ENCODE assay signal across 15 cellular contexts in genomic region chr1:113768916-113769598, GRCh38. TPM values are rescaled to one million over a fixed set of nuclear protein-coding genes. Genes with fewer than 3 reads are reported as not detected.
DNase-seq lines count a peak whose midpoint lies in the region; ATAC-seq and TF ChIP-seq lines count a peak whose summit lies in the region.
"Had no signal": no experiment of that assay in that cellular context is flagged by ENCODE, and none has a peak within 500 bp of the region (broad histone marks: within the 10 kb centered on the region; RNA-seq: fewer than 3 reads in every experiment).

No MANE protein-coding gene starts in this region.

- no peaks in the 10 kb centered on the region for H3K9me3 Mint-ChIP-seq in stimulated activated naive CD8-positive, alpha-beta T cell treated with anti-CD3 and anti-CD28 coated beads, Interleukin-15, Interleukin-2, amounts not matched to agents 100 ng/mL and 50 ng/mL, for 24 hours
- H3K9me3 Mint-ChIP-seq in endothelial cell (ENCODE audit: unreplicated experiment): no peaks in the 10 kb centered on the region
- H3K9me3 Mint-ChIP-seq: mesothelial cell of epicardium; T-helper 2 cell treated with Interferon-gamma antibody and Interleukin-4, amounts not matched to agents 5 μg/mL and 100 μg/mL, for 36 hours had no signal

- peaks cover 18 to 47% (median 33%) of the 10 kb centered on the region in 4 donors for H3K36me3 ChIP-seq in esophagus muscularis mucosa
- H3K36me3 ChIP-seq: uterus had no signal

- peaks cover 52% of the 10 kb centered on the region for H3K36me3 Mint-ChIP-seq in stimulated activated naive CD8-positive, alpha-beta T cell treated with anti-CD3 and anti-CD28 coated beads, Interleukin-15, Interleukin-2, amounts not matched to agents 100 ng/mL and 50 ng/mL, for 24 hours (ENCODE audit: low read depth)
- peaks cover 10% of the 10 kb centered on the region for H3K36me3 Mint-ChIP-seq in endothelial cell (ENCODE audit: low read depth, unreplicated experiment)

- intact Hi-C loops in esophagus muscularis mucosa (cut with DNase I): loop anchor here (5.0 kb wide), 1 partner anchor 33 kb away; no protein-coding TSS in a partner anchor

- TF ChIP-seq CTCF in endothelial cell (IDR thresholded peaks at IDR 0.05; ENCODE audit: unreplicated experiment) (no peak), esophagus muscularis mucosa (IDR thresholded peaks at IDR 0.05) (no peak)

- no peak for ATAC-seq in stimulated activated naive CD8-positive, alpha-beta T cell treated with anti-CD3 and anti-CD28 coated beads, Interleukin-15, Interleukin-2, amounts not matched to agents 100 U/mL and 50 U/mL, for 24 hours
- ATAC-seq: HCT116, Panc1 had no signal

- H3K4me1 ChIP-seq in esophagus muscularis mucosa: peaks cover 0 to 14% (median 7%) of the 10 kb centered on the region in 4 donors
- H3K4me1 ChIP-seq: uterus had no signal

- TF ChIP-seq POLR2A in esophagus muscularis mucosa (IDR thresholded peaks at IDR 0.05; ENCODE audit: low read depth): no peak

- peaks cover 37% of the 10 kb centered on the region for H3K4me1 Mint-ChIP-seq in stimulated activated naive CD8-positive, alpha-beta T cell treated with anti-CD3 and anti-CD28 coated beads, Interleukin-15, Interleukin-2, amounts not matched to agents 100 ng/mL and 50 ng/mL, for 24 hours (ENCODE audit: low read depth)
- H3K4me1 Mint-ChIP-seq in endothelial cell (ENCODE audit: unreplicated experiment): peaks cover 3% of the 10 kb centered on the region
- H3K4me1 Mint-ChIP-seq: mesothelial cell of epicardium had no signal

- no peaks in the 10 kb centered on the region for H3K27me3 Mint-ChIP-seq in stimulated activated naive CD8-positive, alpha-beta T cell treated with anti-CD3 and anti-CD28 coated beads, Interleukin-15, Interleukin-2, amounts not matched to agents 100 ng/mL and 50 ng/mL, for 24 hours
- H3K27me3 Mint-ChIP-seq in endothelial cell (ENCODE audit: unreplicated experiment): no peaks in the 10 kb centered on the region

- H3K27ac ChIP-seq in esophagus muscularis mucosa (replicated peaks in 1 of 4): no peak overlapping the region
- H3K27ac ChIP-seq: uterus had no signal

- H3K27ac Mint-ChIP-seq in stimulated activated naive CD8-positive, alpha-beta T cell treated with anti-CD3 and anti-CD28 coated beads, Interleukin-15, Interleukin-2, amounts not matched to agents 100 ng/mL and 50 ng/mL, for 24 hours: peak overlapping the region; percentile 53
- H3K27ac Mint-ChIP-seq in endothelial cell (ENCODE audit: unreplicated experiment): no peak overlapping the region
- H3K27ac Mint-ChIP-seq: mesothelial cell of epicardium; T-helper 2 cell treated with Interferon-gamma antibody and Interleukin-4, amounts not matched to agents 5 μg/mL and 100 μg/mL, for 36 hours had no signal

- no peak for DNase-seq in stimulated activated naive CD8-positive, alpha-beta T cell treated with anti-CD3 and anti-CD28 coated beads, Interleukin-15, Interleukin-2, amounts not matched to agents 100 U/mL and 50 U/mL, for 24 hours
- DNase-seq in OCI-M1 (lab: John Stamatoyannopoulos, UW) (peak; percentile 51), endothelial cell (ENCODE audit: low spot score) (no peak), COLO829 (ENCODE audit: low spot score) (no peak), esophagus muscularis mucosa (ENCODE audit: extremely low spot score) (no peak), foreskin melanocyte (no peak), T-helper 9 cell (no peak)
- DNase-seq: BE2C; stimulated activated CD4-positive, alpha-beta T cell treated with anti-CD3 and anti-CD28 coated beads, Interleukin-1b, Interleukin-23, amount 100 ng/mL, for 48 hours; uterus had no signal

- no peaks in the 10 kb centered on the region for H3K27me3 ChIP-seq in esophagus muscularis mucosa
- H3K27me3 ChIP-seq: BE2C, uterus had no signal

- H3K4me3 ChIP-seq in esophagus muscularis mucosa: no peak overlapping the region
- H3K4me3 ChIP-seq: uterus had no signal

- TF ChIP-seq EP300 in esophagus muscularis mucosa (IDR thresholded peaks at IDR 0.05): no peak

- no peak overlapping the region for H3K4me3 Mint-ChIP-seq in stimulated activated naive CD8-positive, alpha-beta T cell treated with anti-CD3 and anti-CD28 coated beads, Interleukin-15, Interleukin-2, amounts not matched to agents 100 ng/mL and 50 ng/mL, for 24 hours
- H3K4me3 Mint-ChIP-seq in endothelial cell (ENCODE audit: unreplicated experiment): peak overlapping the region; percentile 40
- H3K4me3 Mint-ChIP-seq: mesothelial cell of epicardium; T-helper 2 cell treated with Interferon-gamma antibody and Interleukin-4, amounts not matched to agents 5 μg/mL and 100 μg/mL, for 36 hours had no signal

- H3K9me3 ChIP-seq in esophagus muscularis mucosa: no peaks in the 10 kb centered on the region
- H3K9me3 ChIP-seq: BE2C, uterus had no signal

- WGBS in esophagus muscularis mucosa: 22% methylated on average over 1 of the region's 1 CpG

RNA-seq across cellular contexts. Expression of gene PHTF1, which starts 9.8 kb away (rescaled TPM):
- 35.4 TPM for total RNA-seq in endothelial cell (ENCODE audit: unreplicated experiment)
- 10 to 100 TPM; 10.2 to 13.3 (median 11.8) TPM for total RNA-seq in esophagus muscularis mucosa

RNA-seq across cellular contexts. Expression of gene RSBN1, which starts 43.2 kb away (rescaled TPM):
- 15.0 TPM for total RNA-seq in endothelial cell (ENCODE audit: unreplicated experiment)
- 10 to 100 TPM; 15.8 to 24.3 (median 20.1) TPM for total RNA-seq in esophagus muscularis mucosa
